Comparison of ENCODE assay signal across 8 cellular contexts in the genomic region with DNA sequence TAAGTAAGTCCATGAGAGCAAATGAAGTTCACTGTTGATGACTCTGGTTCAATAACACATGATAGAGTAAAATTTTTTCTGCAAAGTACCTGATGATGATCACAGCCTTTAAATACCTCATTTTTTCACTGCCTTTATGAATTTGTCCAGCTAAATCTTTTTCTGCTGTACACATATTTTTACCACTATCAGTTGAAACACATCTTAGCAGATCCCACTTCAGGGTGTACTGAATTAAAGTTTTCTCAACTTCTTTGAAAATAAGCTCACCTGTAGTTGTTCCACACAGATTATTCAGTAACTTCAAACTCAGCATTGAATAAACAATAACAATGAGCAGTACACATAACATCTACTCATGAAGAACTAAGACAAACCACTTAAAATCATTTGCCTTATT.
"Had no signal": no experiment of that assay in that cellular context is flagged by ENCODE, and none has a peak within 500 bp of the region (broad histone marks: within the 10 kb centered on the region; RNA-seq: fewer than 3 reads in every experiment).

No MANE protein-coding gene starts in this region.

- H3K4me3 ChIP-seq: GM23248, GM23338, HAP-1 had no signal

- H2AFZ ChIP-seq: GM23248, GM23338 had no signal

- H3K4me2 ChIP-seq: GM23338 had no signal

- H3K4me1 ChIP-seq: HAP-1 had no signal

- H3K27ac ChIP-seq: GM23248 had no signal

- H3K9me3 ChIP-seq: HAP-1 had no signal

- H3K36me3 ChIP-seq: HAP-1 had no signal

- DNase-seq: GM23248, GOT3, H7, H9, HCEC 1CT, HFFc6 had no signal

- H3K9ac ChIP-seq: GM23248 had no signal
